Comparison of ENCODE assay signal across 10 cellular contexts in the genomic region with DNA sequence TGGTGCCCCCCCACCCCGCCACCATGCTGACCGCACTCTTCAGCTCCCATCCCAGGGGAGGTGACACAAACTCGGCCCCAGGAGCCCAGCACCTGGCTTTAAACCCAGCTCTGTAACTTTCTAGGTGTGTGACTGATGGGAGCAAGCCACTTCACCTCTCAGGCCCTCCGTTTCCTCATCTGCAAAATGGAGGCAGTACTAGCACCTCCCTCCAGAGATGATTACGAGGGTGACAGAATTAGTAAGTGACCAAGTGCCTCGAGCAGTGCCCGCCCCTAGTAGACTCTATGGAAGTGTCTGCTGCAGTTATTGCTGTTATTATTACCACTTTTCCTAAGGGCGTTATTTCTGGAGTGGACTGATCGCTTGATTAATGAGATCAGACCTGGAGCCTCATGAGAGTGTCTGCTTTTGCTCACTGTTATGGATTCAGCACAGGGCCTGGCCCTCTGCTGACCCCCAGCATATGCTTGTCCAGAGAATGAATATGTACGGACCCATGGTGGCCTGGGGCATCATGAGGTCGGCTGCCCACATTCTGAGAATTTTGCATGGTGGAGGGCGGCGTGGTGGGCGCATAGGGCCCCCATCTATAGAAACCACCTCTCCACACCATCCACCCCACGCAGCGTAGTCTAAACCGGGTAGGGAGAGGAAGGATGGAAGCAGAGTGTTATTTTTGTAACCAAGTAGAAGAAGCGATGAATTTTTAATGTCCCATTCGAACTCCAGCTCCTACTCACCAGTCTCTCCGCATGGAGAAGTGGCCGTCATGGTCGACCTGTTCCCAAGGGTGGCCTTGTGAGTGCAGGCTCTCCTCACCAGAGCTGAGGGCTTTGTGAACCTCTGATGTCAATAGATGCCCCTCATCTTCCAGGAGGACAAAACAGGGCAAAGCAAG. TPM values are rescaled to one million over a fixed set of nuclear protein-coding genes. Genes with fewer than 3 reads are reported as not detected.
A peak's percentile ranks its signal among the peaks of the same experiment; 100 is the strongest.
DNase-seq lines count a peak whose midpoint lies in the region; ATAC-seq and TF ChIP-seq lines count a peak whose summit lies in the region.
"Had no signal": no experiment of that assay in that cellular context is flagged by ENCODE, and none has a peak within 500 bp of the region (broad histone marks: within the 10 kb centered on the region; RNA-seq: fewer than 3 reads in every experiment).

No MANE protein-coding gene starts in this region.

- no peak overlapping the region for H3K4me3 Mint-ChIP-seq in activated CD8-positive, alpha-beta memory T cell treated with anti-CD3 and anti-CD28 coated beads, Interleukin-2, amount 10 ng/mL, durations not matched to agents 7 days and 5 days
- peak overlapping the region in 1 of 3 experiments; percentile 8 for H3K4me3 Mint-ChIP-seq in nephron
- H3K4me3 Mint-ChIP-seq: activated T-cell treated with anti-CD3 and anti-CD28 coated beads, Interleukin-2, amount 50 U/mL, for 4 hours had no signal

- peak overlapping the region; percentile 52 for H3K27ac Mint-ChIP-seq in activated CD8-positive, alpha-beta memory T cell treated with anti-CD3 and anti-CD28 coated beads, Interleukin-2, amount 10 ng/mL, durations not matched to agents 7 days and 5 days
- H3K27ac Mint-ChIP-seq in nephron: peak overlapping the region; percentile 81 to 99 (median 90)

- peaks cover 76% of the 10 kb centered on the region for H3K4me1 Mint-ChIP-seq in activated CD8-positive, alpha-beta memory T cell treated with anti-CD3 and anti-CD28 coated beads, Interleukin-2, amount 10 ng/mL, durations not matched to agents 7 days and 5 days
- H3K4me1 Mint-ChIP-seq in nephron: peaks cover 89% of the 10 kb centered on the region

- H3K27me3 ChIP-seq in duodenal mucosa (ENCODE audit: control insufficient read depth in 1 of 2, insufficient read depth in 2 of 2, low read length in 2 of 2) (no peaks in the 10 kb centered on the region), upper lobe of right lung (no peaks in the 10 kb centered on the region), A673 (replicated peaks; ENCODE audit: insufficient read depth, low read depth, low read length, poor library complexity) (no peaks in the 10 kb centered on the region)

- no peaks in the 10 kb centered on the region for H3K9me3 Mint-ChIP-seq in activated CD8-positive, alpha-beta memory T cell treated with anti-CD3 and anti-CD28 coated beads, Interleukin-2, amount 10 ng/mL, durations not matched to agents 7 days and 5 days (ENCODE audit: low read depth)
- H3K9me3 Mint-ChIP-seq in nephron: no peaks in the 10 kb centered on the region
- H3K9me3 Mint-ChIP-seq: activated T-cell treated with anti-CD3 and anti-CD28 coated beads, Interleukin-2, amount 50 U/mL, for 4 hours; T-helper 2 cell treated with Interferon-gamma antibody and Interleukin-4, amounts not matched to agents 5 μg/mL and 100 μg/mL, for 36 hours had no signal

- peak overlapping the region; percentile 34 for H3K27ac ChIP-seq in duodenal mucosa (ENCODE audit: low read depth, low read length)
- peak overlapping the region; percentile 28 for H3K27ac ChIP-seq in upper lobe of right lung
- no peak overlapping the region for H3K27ac ChIP-seq in A673 (ENCODE audit: low read depth, low read length, poor library complexity, severe bottlenecking)

- DNase-seq in activated CD8-positive, alpha-beta memory T cell treated with anti-CD3 and anti-CD28 coated beads, Interleukin-2, amount 10 ng/mL, durations not matched to agents 7 days and 5 days: no peak
- no peak for DNase-seq in activated CD8-positive, alpha-beta memory T cell treated with anti-CD3 and anti-CD28 coated beads, Interleukin-2, amount 50 U/mL, for 4 hours
- DNase-seq in upper lobe of right lung (no peak), NCI-H2196 treated with DMSO at 0.1 percent for 48 hours (lab: John Stamatoyannopoulos, UW; ENCODE audit: unreplicated experiment) (no peak), A673 (ENCODE audit: low spot score) (no peak)
- DNase-seq: activated T-cell treated with anti-CD3 and anti-CD28 coated beads, Interleukin-2, amount 50 U/mL, for 4 hours had no signal

- peaks cover 16% of the 10 kb centered on the region for H3K36me3 Mint-ChIP-seq in activated CD8-positive, alpha-beta memory T cell treated with anti-CD3 and anti-CD28 coated beads, Interleukin-2, amount 10 ng/mL, durations not matched to agents 7 days and 5 days
- H3K36me3 Mint-ChIP-seq in nephron (ENCODE audit: low read depth): peaks cover 24% of the 10 kb centered on the region

- H3K9ac ChIP-seq in duodenal mucosa (ENCODE audit: low read depth in 1 of 2, low read length in 2 of 2): peak overlapping the region; percentile 40 to 53

- H3K4me3 ChIP-seq in duodenal mucosa (ENCODE audit: low read depth in 1 of 2, low read length in 2 of 2) (no peak overlapping the region), upper lobe of right lung (no peak overlapping the region), A673 (ENCODE audit: low read depth, low read length, poor library complexity, severe bottlenecking) (no peak overlapping the region)

- TF ChIP-seq CTCF in nephron (IDR thresholded peaks at IDR 0.05; ENCODE audit: unreplicated experiment in 3 of 3) (no peak), upper lobe of right lung (IDR thresholded peaks at IDR 0.05) (no peak), A673 (conservative IDR thresholded peaks at IDR 0.05; ENCODE audit: low read depth, low read length) (no peak)

- H3K27me3 Mint-ChIP-seq in activated CD8-positive, alpha-beta memory T cell treated with anti-CD3 and anti-CD28 coated beads, Interleukin-2, amount 10 ng/mL, durations not matched to agents 7 days and 5 days: no peaks in the 10 kb centered on the region
- no peaks in the 10 kb centered on the region for H3K27me3 Mint-ChIP-seq in nephron (ENCODE audit: low read depth)

- H3K4me1 ChIP-seq in duodenal mucosa (ENCODE audit: control insufficient read depth in 1 of 2, insufficient read depth in 2 of 2, low read length in 2 of 2) (peaks cover 92 to 94% of the 10 kb centered on the region in 2 donors), upper lobe of right lung (peaks cover 89% of the 10 kb centered on the region), A673 (ENCODE audit: insufficient read depth, low read length, poor library complexity, severe bottlenecking) (peaks cover 16% of the 10 kb centered on the region)

- no TSS peak for BruUV-seq in A673 (replicated peaks; lab: Mats Ljungman, UMichigan)

- intact Hi-C loops in upper lobe of right lung (cut with DNase I): no loop called here
- intact Hi-C loops in A673 (cut with micrococcal nuclease; ENCODE audit: unreplicated experiment): no loop called here

- CTCF ChIA-PET in activated CD8-positive, alpha-beta memory T cell treated with anti-CD3 and anti-CD28 coated beads, Interleukin-2, amount 10 ng/mL, durations not matched to agents 7 days and 5 days (lab: Charles Lee): interaction anchor here (1.1 to 1.4 kb wide), 4 partner anchors 15 to 293 kb away, joined by 3 to 5 read pairs (median 3); a partner anchor contains a TSS
- CTCF ChIA-PET in A673 (lab: Charles Lee): no interaction called here

- POLR2A ChIA-PET in A673 (lab: Charles Lee; ENCODE audit: low non-redundant PET): no interaction called here

- peaks cover 14 to 36% of the 10 kb centered on the region in 2 donors for H3K36me3 ChIP-seq in duodenal mucosa (ENCODE audit: control insufficient read depth in 1 of 2, insufficient read depth in 2 of 2, low read length in 2 of 2)
- peaks cover 25% of the 10 kb centered on the region for H3K36me3 ChIP-seq in upper lobe of right lung
- peaks cover 6% of the 10 kb centered on the region for H3K36me3 ChIP-seq in A673 (ENCODE audit: insufficient read depth, low read length, poor library complexity, severe bottlenecking)

- no peak for ATAC-seq in activated CD8-positive, alpha-beta memory T cell treated with anti-CD3 and anti-CD28 coated beads, Interleukin-2, amount 10 ng/mL, durations not matched to agents 7 days and 5 days
- ATAC-seq in upper lobe of right lung (no peak), GM21381 (IDR thresholded peaks at IDR 0.05; ENCODE audit: unreplicated experiment) (no peak)
- ATAC-seq: activated T-cell treated with anti-CD3 and anti-CD28 coated beads, Interleukin-2, amount 50 U/mL, for 4 hours had no signal

- H3K9me3 ChIP-seq in duodenal mucosa (ENCODE audit: control insufficient read depth in 1 of 2, low read length in 2 of 2) (no peaks in the 10 kb centered on the region), upper lobe of right lung (no peaks in the 10 kb centered on the region), A673 (ENCODE audit: low read depth, low read length, poor library complexity, severe bottlenecking) (no peaks in the 10 kb centered on the region)

RNA-seq across cellular contexts. Expression of a gene that starts 48.2 kb away (rescaled TPM):
- 10 to 100 TPM in 1 of 2 experiments, 1 to 10 TPM in 1; 8.4 to 17.5 TPM for total RNA-seq in activated CD8-positive, alpha-beta memory T cell treated with anti-CD3 and anti-CD28 coated beads, Interleukin-2, amount 10 ng/mL, durations not matched to agents 7 days and 5 days
- 14.4 TPM for total RNA-seq in upper lobe of right lung
- 0.69 and 0.96 TPM in 2 replicates for total RNA-seq in A673 (2021)

RNA-seq across cellular contexts. Expression of a gene that starts 48.6 kb away (rescaled TPM):
- 100 to 1,000 TPM; 413 to 433 TPM for total RNA-seq in activated CD8-positive, alpha-beta memory T cell treated with anti-CD3 and anti-CD28 coated beads, Interleukin-2, amount 10 ng/mL, durations not matched to agents 7 days and 5 days
- total RNA-seq in upper lobe of right lung: 565 TPM
- 370 and 397 TPM in 2 replicates for total RNA-seq in A673 (2021)
